ENCODE assay signal across 8 cellular contexts in the genomic region with DNA sequence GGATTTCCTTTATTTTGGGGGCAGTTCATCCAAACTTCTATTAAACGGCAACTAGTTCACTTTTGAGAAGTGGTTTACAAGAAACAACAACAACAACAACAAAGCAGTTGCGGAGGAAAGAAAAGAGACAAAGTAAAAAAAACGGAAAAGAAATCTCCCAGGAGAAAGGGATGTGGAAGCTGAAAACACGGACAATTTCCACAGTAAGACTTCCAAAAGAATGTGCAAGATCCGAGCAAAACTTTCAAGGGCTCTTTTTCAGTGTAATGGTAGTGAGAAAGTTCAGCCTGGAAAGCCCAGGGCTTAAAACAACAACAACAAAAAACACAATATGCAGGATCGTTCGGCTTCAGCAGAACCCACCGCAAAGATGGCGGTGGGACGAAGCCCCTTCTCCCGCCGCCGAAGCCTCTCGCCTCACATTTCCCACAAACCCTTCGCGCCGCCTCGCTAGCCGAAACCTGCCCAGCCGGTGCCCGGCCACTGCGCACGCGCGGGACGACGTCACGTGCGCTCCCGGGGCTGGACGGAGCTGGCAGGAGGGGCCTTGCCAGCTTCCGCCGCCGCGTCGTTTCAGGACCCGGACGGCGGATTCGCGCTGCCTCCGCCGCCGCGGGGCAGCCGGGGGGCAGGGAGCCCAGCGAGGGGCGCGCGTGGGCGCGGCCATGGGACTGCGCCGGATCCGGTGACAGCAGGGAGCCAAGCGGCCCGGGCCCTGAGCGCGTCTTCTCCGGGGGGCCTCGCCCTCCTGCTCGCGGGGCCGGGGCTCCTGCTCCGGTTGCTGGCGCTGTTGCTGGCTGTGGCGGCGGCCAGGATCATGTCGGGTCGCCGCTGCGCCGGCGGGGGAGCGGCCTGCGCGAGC. TPM values are rescaled to one million over a fixed set of nuclear protein-coding genes. Genes with fewer than 3 reads are reported as not detected.
DNase-seq lines count a peak whose midpoint lies in the region; ATAC-seq, FAIRE-seq and TF ChIP-seq lines count a peak whose summit lies in the region.

A gene (plus strand): TSS at position 553 of the 862 bp plus-strand sequence. CDS start 265 bp downstream, at position 818.

- H3K36me3 Mint-ChIP-seq in natural killer cell treated with Interleukin-12 subunit alpha and Interleukin-12 subunit beta and Interleukin-15 and Interleukin-18, amount 100 ng/mL, for 72 hours = no peaks in the 10 kb centered on the region

- TF ChIP-seq POLR2A in H54 (IDR thresholded peaks at IDR 0.05; ENCODE audit: low read depth, low read length) = peak; percentile 94

- no peaks in the 10 kb centered on the region for H3K9me2 ChIP-seq in Loucy (replicated peaks; ENCODE audit: low read depth, low read length)

- H4K20me1 ChIP-seq in Loucy (ENCODE audit: insufficient read depth, low read length, poor library complexity, severe bottlenecking) = peaks cover 45% of the 10 kb centered on the region

- peak within 1 kb of the TSS; percentile 89 for H3K4me3 ChIP-seq in Loucy (ENCODE audit: low read length, poor library complexity, severe bottlenecking)
- peak within 1 kb of the TSS; percentile 93 for H3K4me3 ChIP-seq in fibroblast of pulmonary artery (replicated peaks; ENCODE audit: low read depth, low read length)

- H3K4me1 Mint-ChIP-seq in natural killer cell treated with Interleukin-12 subunit alpha and Interleukin-12 subunit beta and Interleukin-15 and Interleukin-18, amount 100 ng/mL, for 72 hours (ENCODE audit: low read depth in 2 of 2) = peaks cover 47 to 60% of the 10 kb centered on the region in 2 donors

- peaks cover 61% of the 10 kb centered on the region for H3K79me2 ChIP-seq in Loucy (ENCODE audit: insufficient read depth, low read length)

- TF ChIP-seq CTCF in Loucy (conservative IDR thresholded peaks at IDR 0.05; ENCODE audit: low read length) = no peak
- TF ChIP-seq CTCF in fibroblast of pulmonary artery (IDR thresholded peaks at IDR 0.05; ENCODE audit: low read length, missing control alignments) = no peak

- H3K9me3 ChIP-seq in Loucy (ENCODE audit: insufficient read depth, low read depth, low read length) = no peaks in the 10 kb centered on the region

- H3F3A ChIP-seq in Loucy (ENCODE audit: low read depth) = no peaks in the 10 kb centered on the region

- FAIRE-seq in H54 (lab: Jason Lieb, UNC) = peak; percentile 95

- H3K9ac ChIP-seq in Loucy (ENCODE audit: low read depth, low read length, poor library complexity, severe bottlenecking) = peak within 1 kb of the TSS; percentile 98

- peaks cover 49% of the 10 kb centered on the region for H3K4me1 ChIP-seq in Loucy (ENCODE audit: insufficient read depth, low read length, poor library complexity, severe bottlenecking)

- no peaks in the 10 kb centered on the region for H3K9me3 Mint-ChIP-seq in natural killer cell treated with Interleukin-12 subunit alpha and Interleukin-12 subunit beta and Interleukin-15 and Interleukin-18, amount 100 ng/mL, for 72 hours

- H3K4me3 Mint-ChIP-seq in natural killer cell treated with Interleukin-12 subunit alpha and Interleukin-12 subunit beta and Interleukin-15 and Interleukin-18, amount 100 ng/mL, for 72 hours = peak within 1 kb of the TSS; percentile 96

- peak; percentile 90 to 92 for ATAC-seq in natural killer cell treated with Interleukin-12 subunit alpha and Interleukin-12 subunit beta and Interleukin-15 and Interleukin-18, amount 100 ng/mL, for 72 hours

- peaks cover 4% of the 10 kb centered on the region; the same call in 1 of the 2 replicates for H3K36me3 ChIP-seq in Loucy (ENCODE audit: insufficient read depth, low read length)

- H3K4me2 ChIP-seq in Loucy (ENCODE audit: low read depth, low read length, poor library complexity, severe bottlenecking) = peak within 1 kb of the TSS; percentile 95

- no peaks in the 10 kb centered on the region for H3K27me3 ChIP-seq in Loucy (ENCODE audit: insufficient read depth, low read length, poor library complexity, severe bottlenecking)

- DNase-seq in ELR (ENCODE audit: low read depth) (peak; percentile 95), H54 (ENCODE audit: insufficient read length, low spot score) (peak; percentile 96), SHP77 (lab: John Stamatoyannopoulos, UW) (peak; percentile 78 to 79), fibroblast of pulmonary artery (ENCODE audit: low read depth) (peak; percentile 94)
- DNase-seq in activated effector memory CD4-positive, alpha-beta T cell treated with Interleukin-2 at 50 U/mL for 16 hours = peak; percentile 87
- DNase-seq in natural killer cell treated with Interleukin-12 subunit alpha and Interleukin-12 subunit beta and Interleukin-15 and Interleukin-18, amount 100 ng/mL, for 72 hours (ENCODE audit: low spot score) = peak; percentile 95
- peak; percentile 86 for DNase-seq in stimulated activated naive CD4-positive, alpha-beta T cell treated with Interleukin-2 at 50 U/mL for 16 hours (lab: John Stamatoyannopoulos, UW)

- H2AFZ ChIP-seq in Loucy (ENCODE audit: low read length) = peak within 1 kb of the TSS; percentile 90

- peak within 1 kb of the TSS; percentile 89 to 98 for H3K27ac Mint-ChIP-seq in natural killer cell treated with Interleukin-12 subunit alpha and Interleukin-12 subunit beta and Interleukin-15 and Interleukin-18, amount 100 ng/mL, for 72 hours

- no peaks in the 10 kb centered on the region for H3K27me3 Mint-ChIP-seq in natural killer cell treated with Interleukin-12 subunit alpha and Interleukin-12 subunit beta and Interleukin-15 and Interleukin-18, amount 100 ng/mL, for 72 hours

RNA-seq across cellular contexts. Expression of the gene that starts here (rescaled TPM):
- total RNA-seq in natural killer cell treated with Interleukin-12 subunit alpha and Interleukin-12 subunit beta and Interleukin-15 and Interleukin-18, amount 100 ng/mL, for 72 hours = 10 to 100 TPM; 22.5 to 31.7 TPM

Comparison
In these comparisons a context has a peak if more than half of its experiments do, and no peak if none do; other contexts are left out.
1. Peak in every context shown above with its lines: DNase-seq, ATAC-seq and H3K4me3 ChIP-seq.